Comparison of ENCODE assay signal across 10 cellular contexts in the genomic region with DNA sequence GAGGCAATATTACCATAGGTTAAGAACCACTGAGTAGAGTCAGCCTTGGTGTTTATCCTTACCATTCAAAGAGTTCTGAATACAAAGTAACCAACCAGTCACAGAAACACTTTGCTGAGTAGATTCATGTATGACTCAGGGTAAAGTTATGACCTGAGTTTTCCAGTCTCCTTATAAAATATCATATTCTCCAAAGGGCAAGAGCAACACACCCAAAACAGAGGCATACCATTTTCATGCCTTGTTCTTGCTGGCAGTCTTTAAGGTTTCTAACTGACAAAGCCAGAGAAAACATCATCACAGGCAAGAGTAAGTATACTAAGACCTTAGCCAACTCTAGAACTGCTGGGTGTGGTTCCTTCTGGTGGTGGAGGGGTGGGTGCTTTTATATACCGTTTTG. TPM values are rescaled to one million over a fixed set of nuclear protein-coding genes. Genes with fewer than 3 reads are reported as not detected.
DNase-seq lines count a peak whose midpoint lies in the region; ATAC-seq and TF ChIP-seq lines count a peak whose summit lies in the region.
"Had no signal": no experiment of that assay in that cellular context is flagged by ENCODE, and none has a peak within 500 bp of the region (broad histone marks: within the 10 kb centered on the region; RNA-seq: fewer than 3 reads in every experiment).

No MANE protein-coding gene starts in this region.

- H3K4me1 ChIP-seq in Loucy (ENCODE audit: insufficient read depth, low read length, poor library complexity, severe bottlenecking): peaks cover 53% of the 10 kb centered on the region
- peaks cover 62% of the 10 kb centered on the region for H3K4me1 ChIP-seq in osteoblast (ENCODE audit: insufficient read depth, low read length)

- H3K27me3 Mint-ChIP-seq in CD4-positive, alpha-beta T cell: no peaks in the 10 kb centered on the region
- H3K27me3 Mint-ChIP-seq in chondrocyte (ENCODE audit: low read depth): no peaks in the 10 kb centered on the region
- H3K27me3 Mint-ChIP-seq: memory B cell had no signal

- H3K27ac ChIP-seq in CD4-positive, alpha-beta T cell (ENCODE audit: low read depth, low read length): no peak overlapping the region
- H3K27ac ChIP-seq in osteoblast (ENCODE audit: low read depth, low read length): peak overlapping the region; percentile 80

- no peaks in the 10 kb centered on the region for H3F3A ChIP-seq in Loucy (ENCODE audit: low read depth)

- H3K4me3 ChIP-seq in Loucy (ENCODE audit: low read length, poor library complexity, severe bottlenecking): peak overlapping the region; percentile 78
- H3K4me3 ChIP-seq in osteoblast (ENCODE audit: insufficient read depth, low read length): peak overlapping the region; percentile 34

- H3K9me3 Mint-ChIP-seq in CD4-positive, alpha-beta T cell: no peaks in the 10 kb centered on the region
- peaks cover 2% of the 10 kb centered on the region for H3K9me3 Mint-ChIP-seq in chondrocyte (ENCODE audit: low read depth)
- H3K9me3 Mint-ChIP-seq: memory B cell had no signal

- H3K36me3 ChIP-seq in Loucy (ENCODE audit: insufficient read depth, low read length): no peaks in the 10 kb centered on the region
- H3K36me3 ChIP-seq in osteoblast (ENCODE audit: insufficient read depth, low read length): no peaks in the 10 kb centered on the region

- no peak for TF ChIP-seq CTCF in CD4-positive, alpha-beta T cell (IDR thresholded peaks at IDR 0.05)
- TF ChIP-seq CTCF in Loucy (conservative IDR thresholded peaks at IDR 0.05; ENCODE audit: low read length) (no peak), chondrocyte (IDR thresholded peaks at IDR 0.05) (no peak), osteoblast (IDR thresholded peaks at IDR 0.05; ENCODE audit: extremely low read depth, low read depth, low read length) (no peak)

- H3K4me1 Mint-ChIP-seq in CD4-positive, alpha-beta T cell (ENCODE audit: low read depth): peaks cover 47% of the 10 kb centered on the region
- H3K4me1 Mint-ChIP-seq in chondrocyte (ENCODE audit: low read depth): peaks cover 65% of the 10 kb centered on the region

- peaks cover 81% of the 10 kb centered on the region for H3K79me2 ChIP-seq in Loucy (ENCODE audit: insufficient read depth, low read length)
- H3K79me2 ChIP-seq in osteoblast (ENCODE audit: insufficient read depth, low read length): peaks cover 63% of the 10 kb centered on the region

- intact Hi-C loops in CD4-positive, alpha-beta T cell (cut with DNase I, micrococcal nuclease): no loop called here

- DNase-seq in CD4-positive, alpha-beta T cell: no peak
- DNase-seq in chondrocyte (ENCODE audit: low spot score) (no peak), osteoblast (ENCODE audit: insufficient read length, low spot score, missing footprints) (peak; percentile 94), cerebellum (ENCODE audit: low spot score) (no peak), OCI-M2 (lab: John Stamatoyannopoulos, UW; ENCODE audit: unreplicated experiment) (no peak), NCI-H146 (lab: John Stamatoyannopoulos, UW) (no peak)
- DNase-seq: RPMI8226 had no signal

- H3K4me3 Mint-ChIP-seq in CD4-positive, alpha-beta T cell: peak overlapping the region; percentile 34
- H3K4me3 Mint-ChIP-seq in chondrocyte (ENCODE audit: unreplicated experiment): peak overlapping the region; percentile 0
- H3K4me3 Mint-ChIP-seq: memory B cell had no signal

- H3K4me2 ChIP-seq in Loucy (ENCODE audit: low read depth, low read length, poor library complexity, severe bottlenecking) (peak overlapping the region; percentile 81), osteoblast (ENCODE audit: insufficient read depth, low read length) (peak overlapping the region; percentile 94)

- H2AFZ ChIP-seq in Loucy (ENCODE audit: low read length): no peak overlapping the region
- H2AFZ ChIP-seq in osteoblast (ENCODE audit: low read length): no peak overlapping the region

- peaks cover 5% of the 10 kb centered on the region for H3K36me3 Mint-ChIP-seq in CD4-positive, alpha-beta T cell (ENCODE audit: low read depth)
- H3K36me3 Mint-ChIP-seq in chondrocyte (ENCODE audit: low read depth): no peaks in the 10 kb centered on the region

- H4K20me1 ChIP-seq in Loucy (ENCODE audit: insufficient read depth, low read length, poor library complexity, severe bottlenecking): peaks cover 72% of the 10 kb centered on the region
- peaks cover 37% of the 10 kb centered on the region for H4K20me1 ChIP-seq in osteoblast (ENCODE audit: insufficient read depth, low read length)

- H3K27ac Mint-ChIP-seq in CD4-positive, alpha-beta T cell: no peak overlapping the region
- peak overlapping the region; percentile 90 for H3K27ac Mint-ChIP-seq in chondrocyte (ENCODE audit: unreplicated experiment)
- H3K27ac Mint-ChIP-seq: memory B cell had no signal

- H3K27me3 ChIP-seq in CD4-positive, alpha-beta T cell (ENCODE audit: control insufficient read depth, insufficient read depth, low read length): no peaks in the 10 kb centered on the region
- no peaks in the 10 kb centered on the region for H3K27me3 ChIP-seq in Loucy (ENCODE audit: insufficient read depth, low read length, poor library complexity, severe bottlenecking)
- no peaks in the 10 kb centered on the region for H3K27me3 ChIP-seq in osteoblast (ENCODE audit: insufficient read depth, low read length)

- POLR2A ChIA-PET in CD4-positive, alpha-beta T cell (lab: Charles Lee): no interaction called here

- ATAC-seq in CD4-positive, alpha-beta T cell (ENCODE audit: poor library complexity): no peak
- no peak for ATAC-seq in HG02938 (IDR thresholded peaks at IDR 0.05; ENCODE audit: unreplicated experiment)

- H3K9ac ChIP-seq in Loucy (ENCODE audit: low read depth, low read length, poor library complexity, severe bottlenecking): peak overlapping the region; percentile 47

- no peaks in the 10 kb centered on the region for H3K9me3 ChIP-seq in CD4-positive, alpha-beta T cell (ENCODE audit: control insufficient read depth, low read length)
- H3K9me3 ChIP-seq in Loucy (ENCODE audit: insufficient read depth, low read depth, low read length): no peaks in the 10 kb centered on the region
- no peaks in the 10 kb centered on the region for H3K9me3 ChIP-seq in osteoblast (ENCODE audit: low read depth, low read length)

- CTCF ChIA-PET in CD4-positive, alpha-beta T cell (lab: Charles Lee): interaction anchor here (1.0 kb wide), 1 partner anchor 71 kb away, joined by 3 read pairs; no protein-coding TSS in a partner anchor

- no peaks in the 10 kb centered on the region for H3K9me2 ChIP-seq in Loucy (replicated peaks; ENCODE audit: low read depth, low read length)

RNA-seq across cellular contexts. Expression of a gene that starts 3.2 kb away (rescaled TPM):
- 10 to 100 TPM; 14.5 to 16.5 TPM for total RNA-seq in CD4-positive, alpha-beta T cell
- total RNA-seq in chondrocyte (111 to 137 TPM (median 136 TPM) in 3 replicates), osteoblast (276 and 300 TPM in 2 replicates), cerebellum (23.0 TPM)

RNA-seq across cellular contexts. Expression of a gene that starts 13.3 kb away (rescaled TPM):
- total RNA-seq in CD4-positive, alpha-beta T cell: 10 to 100 TPM; 16.4 to 17.6 TPM
- total RNA-seq in chondrocyte (88.0 to 88.5 TPM (median 88.5 TPM) in 3 replicates), osteoblast (101 and 108 TPM in 2 replicates), cerebellum (192 TPM)

RNA-seq across cellular contexts. Expression of a gene that starts 53.8 kb away (rescaled TPM):
- total RNA-seq in CD4-positive, alpha-beta T cell: 1 to 10 TPM; 2.4 to 3.6 TPM
- 9.3 to 22.0 TPM (median 21.2 TPM) in 3 replicates for total RNA-seq in chondrocyte
- total RNA-seq in osteoblast: 25.6 and 34.4 TPM in 2 replicates
- 3.5 TPM for total RNA-seq in cerebellum
